9 cellular contexts compared by ENCODE assay signal in the genomic region with DNA sequence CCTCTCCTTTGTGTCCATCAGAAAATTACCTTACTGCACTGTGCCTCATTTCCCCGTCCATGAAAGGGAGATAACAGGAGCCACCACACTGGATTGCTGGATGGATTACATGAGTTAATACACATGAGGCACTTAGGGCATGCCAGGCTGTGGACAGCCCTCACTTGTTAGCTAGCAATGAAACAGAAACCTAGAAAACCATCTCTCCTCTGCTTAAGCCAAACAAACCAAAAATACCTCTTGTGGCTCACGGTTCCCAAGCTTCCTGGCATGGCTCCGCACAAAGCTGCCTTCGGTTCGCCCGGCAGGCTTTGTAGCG. TPM values are rescaled to one million over a fixed set of nuclear protein-coding genes. Genes with fewer than 3 reads are reported as not detected.
A peak's percentile ranks its signal among the peaks of the same experiment; 100 is the strongest.
DNase-seq lines count a peak whose midpoint lies in the region; ATAC-seq, FAIRE-seq and TF ChIP-seq lines count a peak whose summit lies in the region.
"Had no signal": no experiment of that assay in that cellular context is flagged by ENCODE, and none has a peak within 500 bp of the region (broad histone marks: within the 10 kb centered on the region; RNA-seq: fewer than 3 reads in every experiment).

No MANE protein-coding gene starts in this region.

- H3K4me1 ChIP-seq in HCT116 (ENCODE audit: control insufficient read depth in 1 of 2, insufficient read depth in 2 of 2, low read length in 2 of 2), result peaks cover 6 to 18% of the 10 kb centered on the region in 2 experiments; a peak in 3 of 4 replicates

- peak overlapping the region; percentile 65 for H2AFZ ChIP-seq in HCT116 (ENCODE audit: low read depth, low read length, poor library complexity, severe bottlenecking)

- CTCF ChIA-PET in HCT116 (lab: Charles Lee), result interaction anchor here (1.3 kb wide), 1 partner anchor 45 kb away, joined by 3 read pairs; no protein-coding TSS in a partner anchor

- H3K4me3 ChIP-seq in HCT116 (replicated peaks in 1 of 2; ENCODE audit: low read depth in 1 of 2, low read length in 2 of 2), result peak overlapping the region; percentile 65 to 72

- peak overlapping the region; percentile 44 for H3K27ac Mint-ChIP-seq in type B pancreatic cell

- H3K27me3 Mint-ChIP-seq in type B pancreatic cell, result peaks cover 28% of the 10 kb centered on the region

- H4K20me1 ChIP-seq in HCT116 (ENCODE audit: insufficient read depth), result no peaks in the 10 kb centered on the region

- TF ChIP-seq RAD21 in HCT116 (IDR thresholded peaks at IDR 0.05; ENCODE audit: low read depth), result no peak

- no peaks in the 10 kb centered on the region for H3K79me2 ChIP-seq in HCT116 (ENCODE audit: insufficient read depth, low read length)

- ATAC-seq in HCT116, result peak; percentile 24

- RAD21 ChIA-PET in HCT116 (lab: Charles Lee; ENCODE audit: low non-redundant PET in 1 of 2, low total read pairs in 2 of 2, uncharacterized antibody in 2 of 2, unreplicated experiment in 2 of 2), result no interaction called here

- peak overlapping the region; percentile 92 for H3K4me2 ChIP-seq in HCT116 (ENCODE audit: low read length)

- no peak for TF ChIP-seq CTCF in HCT116 (IDR thresholded peaks at IDR 0.05 in 2 of 3, conservative IDR thresholded peaks at IDR 0.05 in 1 of 3; ENCODE audit: borderline replicate concordance in 1 of 3, insufficient read depth in 1 of 3, low read depth in 2 of 3, low read length in 2 of 3)
- TF ChIP-seq CTCF in type B pancreatic cell (conservative IDR thresholded peaks at IDR 0.05), result no peak

- H3K27ac ChIP-seq in HCT116 (ENCODE audit: low read depth, low read length), result peak overlapping the region; percentile 53; the same call in 1 of the 2 replicates

- peak overlapping the region; percentile 94 for H3K4me3 Mint-ChIP-seq in type B pancreatic cell

- no peaks in the 10 kb centered on the region for H3K27me3 ChIP-seq in HCT116 (ENCODE audit: insufficient read depth, low read length)

- peak overlapping the region; percentile 62 for H3K9ac ChIP-seq in HCT116 (ENCODE audit: low read length)

- no TSS peak for BruUV-seq in HCT116 (replicated peaks; lab: Mats Ljungman, UMichigan)

- H3K9me3 Mint-ChIP-seq in type B pancreatic cell, result no peaks in the 10 kb centered on the region

- H3K9me2 ChIP-seq in HCT116 (ENCODE audit: insufficient read depth), result no peaks in the 10 kb centered on the region

- no peaks in the 10 kb centered on the region for H3K9me3 ChIP-seq in HCT116 (ENCODE audit: control insufficient read depth in 1 of 2, insufficient read depth in 1 of 2, low read depth in 1 of 2, low read length in 2 of 2)

- peak; percentile 42 for DNase-seq in NCI-H2227 treated with DMSO at 0.1 percent for 48 hours (lab: John Stamatoyannopoulos, UW)
- no peak for DNase-seq in NCI-H2227 (lab: John Stamatoyannopoulos, UW; ENCODE audit: unreplicated experiment)
- DNase-seq in HCT116 (ENCODE audit: low read depth, low spot score), result no peak
- DNase-seq in MV-4-11 (lab: John Stamatoyannopoulos, UW), result peak; percentile 30
- DNase-seq in cerebellum (ENCODE audit: low spot score), result peak; percentile 31
- peak; percentile 28 for DNase-seq in medulla oblongata (ENCODE audit: extremely low spot score)
- DNase-seq in type B pancreatic cell (ENCODE audit: extremely low spot score, unreplicated experiment), result no peak
- DNase-seq in urothelium cell line (ENCODE audit: low spot score), result no peak

- no peak for TF ChIP-seq POLR2A in HCT116 (IDR thresholded peaks at IDR 0.05; ENCODE audit: borderline replicate concordance, extremely low read depth, insufficient read depth, insufficient read length)

- peaks cover 4% of the 10 kb centered on the region for H3K36me3 Mint-ChIP-seq in type B pancreatic cell

- no peak for FAIRE-seq in urothelium cell line (lab: Jason Lieb, UNC)
- FAIRE-seq: G401.6 had no signal

- POLR2A ChIA-PET in HCT116 (lab: Charles Lee), result interaction anchor here (0.9 kb wide), 1 partner anchor 13 kb away, joined by 3 read pairs; no protein-coding TSS in a partner anchor

- peaks cover 12% of the 10 kb centered on the region for H3K4me1 Mint-ChIP-seq in type B pancreatic cell (ENCODE audit: unreplicated experiment)

- intact Hi-C loops in HCT116 (cut with micrococcal nuclease), result no loop called here

- 0 out of 4 replicates have a peak, but pooled peaks cover 0 to 2% of the 10 kb centered on the region in 2 experiments for H3K36me3 ChIP-seq in HCT116 (ENCODE audit: control insufficient read depth in 1 of 2, insufficient read depth in 2 of 2, low read length in 2 of 2)

TF ChIP-seq in HCT116, 20 proteins besides CTCF, POLR2A, EP300 and RAD21:
- TF ChIP-seq REST (IDR thresholded peaks at IDR 0.05; ENCODE audit: low read depth) (no peak), SP1 (IDR thresholded peaks at IDR 0.05; ENCODE audit: low read depth) (no peak), SIN3A (IDR thresholded peaks at IDR 0.05; ENCODE audit: low read depth) (no peak), CEBPB (IDR thresholded peaks at IDR 0.05; ENCODE audit: low read depth) (no peak), JUND (IDR thresholded peaks at IDR 0.05) (no peak), FOSL1 (IDR thresholded peaks at IDR 0.05; ENCODE audit: low read depth) (no peak), SRF (IDR thresholded peaks at IDR 0.05; ENCODE audit: low read depth) (no peak), ZFX (IDR thresholded peaks at IDR 0.05) (no peak), ZNF274 (IDR thresholded peaks at IDR 0.05; ENCODE audit: low read depth, low read length) (no peak), POLR2AphosphoS5 (IDR thresholded peaks at IDR 0.05; ENCODE audit: low read depth, low read length) (no peak), ELF1 (IDR thresholded peaks at IDR 0.05; ENCODE audit: borderline replicate concordance, low read depth) (no peak), YY1 (IDR thresholded peaks at IDR 0.05; ENCODE audit: extremely low read depth, insufficient replicate concordance, low read depth, low read length) (no peak), MAX (IDR thresholded peaks at IDR 0.05) (no peak), EZH2phosphoT487 (IDR thresholded peaks at IDR 0.05; ENCODE audit: borderline replicate concordance) (no peak), EZH2 (IDR thresholded peaks at IDR 0.05) (no peak), TCF7L2 (IDR thresholded peaks at IDR 0.05; ENCODE audit: borderline replicate concordance, extremely low read depth, insufficient read depth, insufficient read length) (no peak), EGR1 (IDR thresholded peaks at IDR 0.05; ENCODE audit: low read depth) (no peak), CBX3 (IDR thresholded peaks at IDR 0.05; ENCODE audit: low read depth) (no peak)
- TF ChIP-seq, protein P1, sequence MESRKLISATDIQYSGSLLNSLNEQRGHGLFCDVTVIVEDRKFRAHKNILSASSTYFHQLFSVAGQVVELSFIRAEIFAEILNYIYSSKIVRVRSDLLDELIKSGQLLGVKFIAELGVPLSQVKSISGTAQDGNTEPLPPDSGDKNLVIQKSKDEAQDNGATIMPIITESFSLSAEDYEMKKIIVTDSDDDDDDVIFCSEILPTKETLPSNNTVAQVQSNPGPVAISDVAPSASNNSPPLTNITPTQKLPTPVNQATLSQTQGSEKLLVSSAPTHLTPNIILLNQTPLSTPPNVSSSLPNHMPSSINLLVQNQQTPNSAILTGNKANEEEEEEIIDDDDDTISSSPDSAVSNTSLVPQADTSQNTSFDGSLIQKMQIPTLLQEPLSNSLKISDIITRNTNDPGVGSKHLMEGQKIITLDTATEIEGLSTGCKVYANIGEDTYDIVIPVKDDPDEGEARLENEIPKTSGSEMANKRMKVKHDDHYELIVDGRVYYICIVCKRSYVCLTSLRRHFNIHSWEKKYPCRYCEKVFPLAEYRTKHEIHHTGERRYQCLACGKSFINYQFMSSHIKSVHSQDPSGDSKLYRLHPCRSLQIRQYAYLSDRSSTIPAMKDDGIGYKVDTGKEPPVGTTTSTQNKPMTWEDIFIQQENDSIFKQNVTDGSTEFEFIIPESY (IDR thresholded peaks at IDR 0.05; ENCODE audit: extremely low read depth, insufficient replicate concordance, low read length), result no peak
- TF ChIP-seq, protein P2, sequence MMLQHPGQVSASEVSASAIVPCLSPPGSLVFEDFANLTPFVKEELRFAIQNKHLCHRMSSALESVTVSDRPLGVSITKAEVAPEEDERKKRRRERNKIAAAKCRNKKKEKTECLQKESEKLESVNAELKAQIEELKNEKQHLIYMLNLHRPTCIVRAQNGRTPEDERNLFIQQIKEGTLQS (IDR thresholded peaks at IDR 0.05), result no peak

RNA-seq across cellular contexts. Expression of gene HCFC2, which starts 0.7 kb away (rescaled TPM):
- 4.9 TPM for total RNA-seq in HCT116 (2021; ENCODE audit: unreplicated experiment)
- 2.4 and 2.5 TPM in 2 replicates for polyA plus RNA-seq in HCT116 (2012)
- 51.0 TPM for total RNA-seq in cerebellum
- 8.5 and 11.2 TPM in 2 replicates for total RNA-seq in type B pancreatic cell (ENCODE audit: low replicate concordance)

RNA-seq across cellular contexts. Expression of gene GLT8D2, which starts 13.7 kb away (rescaled TPM):
- total RNA-seq in HCT116 (2021; ENCODE audit: unreplicated experiment) (4.8 TPM), cerebellum (9.2 TPM), type B pancreatic cell (ENCODE audit: low replicate concordance) (0.59 and 19.8 TPM in 2 replicates)
- 2.5 and 2.6 TPM in 2 replicates for polyA plus RNA-seq in HCT116 (2012)

Comparison
In these comparisons a context has a peak if more than half of its experiments do, and no peak if none do; other contexts are left out.
1. DNase-seq: peak in NCI-H2227 treated with DMSO at 0.1 percent for 48 hours (single experiment), MV-4-11 (single experiment), cerebellum (single experiment) and medulla oblongata (single experiment); none in NCI-H2227 (single experiment), HCT116 (single experiment), type B pancreatic cell (single experiment) and urothelium cell line (single experiment).